In the genomic region with DNA sequence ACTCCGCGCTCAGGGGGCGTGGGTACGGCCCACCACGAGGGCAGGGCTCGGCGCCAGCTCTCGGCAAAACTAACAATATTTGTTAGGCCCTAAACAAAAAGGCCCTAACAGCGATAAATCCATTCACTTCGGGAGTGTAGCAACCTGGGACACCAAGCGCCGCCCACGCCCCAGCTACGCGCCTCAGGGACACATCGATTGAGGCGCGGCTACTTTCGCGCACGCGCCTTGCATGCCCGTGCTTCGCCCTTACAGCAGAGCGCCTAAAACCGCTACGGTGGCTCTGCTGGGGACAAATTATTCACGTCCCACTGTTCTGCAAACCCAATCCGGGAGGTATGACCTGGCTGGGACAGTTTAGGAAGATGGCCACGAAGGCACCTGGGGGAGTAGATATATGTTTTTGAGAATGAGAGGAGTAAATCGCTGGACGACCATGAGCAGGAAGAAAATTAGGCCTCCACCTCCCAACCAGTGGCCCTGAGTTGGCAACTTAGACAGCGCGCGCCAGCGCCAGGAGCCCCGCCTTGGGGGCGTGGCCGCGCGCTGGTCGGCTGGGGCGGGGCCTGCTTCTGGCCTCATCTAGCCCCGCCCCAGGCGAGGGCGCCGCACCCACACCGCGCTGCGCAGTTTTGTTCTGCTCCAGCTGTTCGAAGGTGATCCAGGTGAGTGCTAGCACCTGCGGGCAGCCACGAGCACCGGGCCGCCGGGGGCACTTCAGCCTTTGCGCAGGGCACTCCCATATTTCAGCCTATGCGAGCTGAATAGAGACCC, we compare ENCODE assay signal across 8 cellular contexts. TPM values are rescaled to one million over a fixed set of nuclear protein-coding genes. Genes with fewer than 3 reads are reported as not detected.
DNase-seq lines count a peak whose midpoint lies in the region; ATAC-seq, FAIRE-seq and TF ChIP-seq lines count a peak whose summit lies in the region.

A gene (plus strand): TSS at position 606 of the 774 bp plus-strand sequence. CDS start 18,614 bp downstream, outside the sequence.

- H3K4me3 ChIP-seq in right atrium auricular region (peak within 1 kb of the TSS; percentile 88 to 95), psoas muscle (peak within 1 kb of the TSS; percentile 95)

- H3K36me3 ChIP-seq in right atrium auricular region, result peaks cover 4% of the 10 kb centered on the region
- no peaks in the 10 kb centered on the region for H3K36me3 ChIP-seq in psoas muscle (ENCODE audit: insufficient read depth in 1 of 2, low read depth in 1 of 2)

- H3K4me3 Mint-ChIP-seq in T-helper 2 cell treated with Interferon-gamma antibody and Interleukin-4, amounts not matched to agents 5 μg/mL and 100 μg/mL, for 36 hours, result no peak within 1 kb of the TSS

- H3K4me1 ChIP-seq in right atrium auricular region, result peaks cover 0 to 42% of the 10 kb centered on the region in 2 donors
- H3K4me1 ChIP-seq in psoas muscle, result peaks cover 37% of the 10 kb centered on the region

- no peak within 1 kb of the TSS for H3K27ac Mint-ChIP-seq in T-helper 2 cell treated with Interferon-gamma antibody and Interleukin-4, amounts not matched to agents 5 μg/mL and 100 μg/mL, for 36 hours

- ATAC-seq in HG02973 (IDR thresholded peaks at IDR 0.05; ENCODE audit: unreplicated experiment), result peak; percentile 84
- peak; percentile 92 to 96 (median 93) for ATAC-seq in psoas muscle

- FAIRE-seq in GM18507 (lab: Jason Lieb, UNC) (peak; percentile 94), urothelium cell line (lab: Jason Lieb, UNC) (peak; percentile 71)

- peak within 1 kb of the TSS; percentile 93 to 99 for H3K27ac ChIP-seq in right atrium auricular region
- H3K27ac ChIP-seq in psoas muscle, result peak within 1 kb of the TSS; percentile 99

- H3K4me1 Mint-ChIP-seq in T-helper 2 cell treated with Interferon-gamma antibody and Interleukin-4, amounts not matched to agents 5 μg/mL and 100 μg/mL, for 36 hours (ENCODE audit: low read depth), result peaks cover 24% of the 10 kb centered on the region

- H3K9me3 ChIP-seq in right atrium auricular region (no peaks in the 10 kb centered on the region), psoas muscle (no peaks in the 10 kb centered on the region)

- H3K36me3 Mint-ChIP-seq in T-helper 2 cell treated with Interferon-gamma antibody and Interleukin-4, amounts not matched to agents 5 μg/mL and 100 μg/mL, for 36 hours (ENCODE audit: low read depth), result peaks cover 2% of the 10 kb centered on the region

- DNase-seq in GM18507 (ENCODE audit: extremely low spot score, insufficient read length, low read depth) (peak; percentile 91), NCI-H1930 (lab: John Stamatoyannopoulos, UW) (peak; percentile 91 to 96), anterior cingulate cortex (lab: John Stamatoyannopoulos, UW) (peak; percentile 62 to 98 (median 91)), right atrium auricular region (ENCODE audit: low spot score) (peak; percentile 96), psoas muscle (peak; percentile 97 to 99), urothelium cell line (ENCODE audit: low spot score) (peak; percentile 94)
- peak; percentile 98 for DNase-seq in T-helper 2 cell treated with Interferon-gamma antibody and Interleukin-4, amounts not matched to agents 5 μg/mL and 100 μg/mL, for 36 hours (ENCODE audit: low spot score)

- H3K9me3 Mint-ChIP-seq in T-helper 2 cell treated with Interferon-gamma antibody and Interleukin-4, amounts not matched to agents 5 μg/mL and 100 μg/mL, for 36 hours, result no peaks in the 10 kb centered on the region

- whole genome bisulfite sequencing in psoas muscle, 3 donors, result 0% methylated on average over 47 to 58 of the region's 58 CpGs

- H3K27me3 Mint-ChIP-seq in T-helper 2 cell treated with Interferon-gamma antibody and Interleukin-4, amounts not matched to agents 5 μg/mL and 100 μg/mL, for 36 hours (ENCODE audit: low read depth), result no peaks in the 10 kb centered on the region

- H3K27me3 ChIP-seq in right atrium auricular region, result no peaks in the 10 kb centered on the region
- no peaks in the 10 kb centered on the region for H3K27me3 ChIP-seq in psoas muscle (ENCODE audit: insufficient read depth in 3 of 3, low read length in 2 of 3)

- intact Hi-C loops in psoas muscle (cut with DNase I), result loop anchor here in 1 of 2 donors (5.0 kb wide), 2 partner anchors 66 to 196 kb away; a partner anchor contains a TSS

- TF ChIP-seq CTCF in right atrium auricular region (IDR thresholded peaks at IDR 0.05), result no peak
- TF ChIP-seq CTCF in psoas muscle (IDR thresholded peaks at IDR 0.05), result no peak

RNA-seq across cellular contexts. Expression of the gene that starts here (rescaled TPM):
- total RNA-seq in right atrium auricular region (100 to 1,000 TPM; 491 to 509 TPM), psoas muscle (100 to 1,000 TPM; 223 to 318 (median 258) TPM)
- 100 to 1,000 TPM; 177 to 329 (median 233) TPM for polyA plus RNA-seq in psoas muscle

Comparison
In these comparisons a context has a peak if more than half of its experiments do, and no peak if none do; other contexts are left out.
1. Peak in every context shown above with its lines: DNase-seq, ATAC-seq, H3K4me3 ChIP-seq and H3K27ac ChIP-seq.